In the genomic region with DNA sequence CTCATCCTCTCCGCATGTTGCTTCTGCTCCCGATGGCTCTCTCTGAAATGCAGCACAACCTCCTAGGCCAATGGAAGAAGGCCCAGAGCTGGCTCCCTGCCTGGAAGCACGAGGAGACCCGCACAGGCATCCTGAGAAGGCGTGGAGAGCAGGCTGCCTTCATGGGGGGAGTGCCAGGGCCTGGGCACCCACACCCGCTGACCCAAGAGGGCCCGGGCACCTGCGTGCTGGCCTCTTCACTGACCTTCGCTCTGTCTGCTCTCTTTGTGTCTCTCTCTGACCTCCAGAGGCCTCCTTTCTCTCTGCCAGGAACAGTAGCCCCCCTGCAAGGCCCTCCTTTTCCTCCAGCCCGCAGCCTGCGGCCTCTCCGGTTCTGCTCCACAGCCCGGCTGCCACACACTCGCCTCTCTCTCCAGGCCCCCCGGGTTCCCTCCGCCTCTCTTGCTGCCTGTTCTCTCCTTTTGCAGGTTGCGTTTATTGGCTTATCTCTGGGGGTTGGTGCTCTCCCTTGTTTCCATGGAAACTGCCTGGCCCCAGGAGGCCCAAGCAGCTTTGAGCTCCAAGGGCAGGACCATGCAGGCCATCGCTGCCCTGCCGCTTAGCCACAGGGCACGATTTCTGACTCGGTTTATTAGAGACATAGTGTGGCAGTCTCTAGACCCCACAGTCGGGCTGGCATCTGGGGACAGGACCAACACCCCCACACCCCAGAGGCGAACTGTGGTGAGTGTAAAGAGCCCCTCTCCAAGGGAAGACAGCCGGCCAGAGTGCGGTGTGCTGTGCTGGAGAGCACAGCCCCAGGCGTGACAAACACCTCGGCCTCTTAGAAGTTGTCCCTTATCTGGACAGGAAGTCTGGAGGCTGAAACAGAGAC, we compare ENCODE assay signal across 1 cellular context.
TF ChIP-seq lines count a peak whose summit lies in the region.

No MANE protein-coding gene starts in this region.

TF ChIP-seq in HepG2, 621 proteins besides CTCF, POLR2A, EP300 and RAD21 (continues in another document):
- TF ChIP-seq HNRNPL (IDR thresholded peaks at IDR 0.05; ENCODE audit: low read depth, low read length) (peak; percentile 87), EEA1 (CRISPR knock-in tag; IDR thresholded peaks at IDR 0.05; ENCODE audit: borderline replicate concordance) (0 out of 2 replicates have a peak, but pooled peaks have one; percentile 11), RBFOX2 (IDR thresholded peaks at IDR 0.05; ENCODE audit: low read depth, low read length) (0 out of 2 replicates have a peak, but pooled peaks have one; percentile 45), TAF1 (CRISPR knock-in tag; IDR thresholded peaks at IDR 0.05) (peak; percentile 24; the same call in 1 of the 2 replicates), ZNF782 (CRISPR knock-in tag; IDR thresholded peaks at IDR 0.05; ENCODE audit: borderline replicate concordance) (no peak), TFDP1 (CRISPR knock-in tag; IDR thresholded peaks at IDR 0.05; ENCODE audit: borderline replicate concordance) (0 out of 2 replicates have a peak, but pooled peaks have one; percentile 14), DMAP1 (CRISPR knock-in tag; IDR thresholded peaks at IDR 0.05) (no peak), NCOR1 (IDR thresholded peaks at IDR 0.05; ENCODE audit: borderline replicate concordance, low read length) (no peak), PAX8 (CRISPR knock-in tag; IDR thresholded peaks at IDR 0.05; ENCODE audit: borderline replicate concordance) (no peak), ZNF292 (CRISPR knock-in tag; IDR thresholded peaks at IDR 0.05; ENCODE audit: borderline replicate concordance, low read depth) (0 out of 2 replicates have a peak, but pooled peaks have one; percentile 35), RFX3 (CRISPR knock-in tag; IDR thresholded peaks at IDR 0.05) (peak; percentile 55; the same call in 1 of the 2 replicates), MAX (IDR thresholded peaks at IDR 0.05) (0 out of 2 replicates have a peak, but pooled peaks have one; percentile 4), SALL2 (CRISPR knock-in tag; IDR thresholded peaks at IDR 0.05) (no peak), STAT5B (CRISPR knock-in tag; IDR thresholded peaks at IDR 0.05) (no peak), ATF2 (CRISPR knock-in tag; IDR thresholded peaks at IDR 0.05) (0 out of 2 replicates have a peak, but pooled peaks have one; percentile 18), CBX2 (IDR thresholded peaks at IDR 0.05; ENCODE audit: low read depth, low read length) (no peak), CBX2 (CRISPR knock-in tag; IDR thresholded peaks at IDR 0.05; ENCODE audit: low read depth) (no peak), RFX1 (IDR thresholded peaks at IDR 0.05) (peak; percentile 12; the same call in 1 of the 2 replicates), AGO1 (IDR thresholded peaks at IDR 0.05; ENCODE audit: low read depth, low read length, poor library complexity, severe bottlenecking) (peak; percentile 27), ZFY (CRISPR knock-in tag; IDR thresholded peaks at IDR 0.05) (0 out of 2 replicates have a peak, but pooled peaks have one; percentile 7), SAP130 (CRISPR knock-in tag; IDR thresholded peaks at IDR 0.05; ENCODE audit: low read depth) (peak; percentile 3; the same call in 1 of the 2 replicates), KLF6 (CRISPR knock-in tag; IDR thresholded peaks at IDR 0.05) (0 out of 2 replicates have a peak, but pooled peaks have one; percentile 8), CENPX (CRISPR knock-in tag; IDR thresholded peaks at IDR 0.05) (no peak), CBX5 (CRISPR knock-in tag; IDR thresholded peaks at IDR 0.05; ENCODE audit: borderline replicate concordance) (no peak), MYC (CRISPR knock-in tag; IDR thresholded peaks at IDR 0.05; ENCODE audit: borderline replicate concordance) (no peak), TBL1XR1 (IDR thresholded peaks at IDR 0.05; ENCODE audit: borderline replicate concordance, low read length, partially characterized antibody) (no peak), RORA (CRISPR knock-in tag; IDR thresholded peaks at IDR 0.05) (no peak), PHF8 (CRISPR knock-in tag; IDR thresholded peaks at IDR 0.05) (peak; percentile 20; the same call in 1 of the 2 replicates), GZF1 (CRISPR knock-in tag; IDR thresholded peaks at IDR 0.05) (0 out of 2 replicates have a peak, but pooled peaks have one; percentile 21), HOXA3 (CRISPR knock-in tag; IDR thresholded peaks at IDR 0.05) (0 out of 2 replicates have a peak, but pooled peaks have one; percentile 21), ZNF550 (CRISPR knock-in tag; IDR thresholded peaks at IDR 0.05; ENCODE audit: borderline replicate concordance) (no peak)
- TF ChIP-seq, protein P1, sequence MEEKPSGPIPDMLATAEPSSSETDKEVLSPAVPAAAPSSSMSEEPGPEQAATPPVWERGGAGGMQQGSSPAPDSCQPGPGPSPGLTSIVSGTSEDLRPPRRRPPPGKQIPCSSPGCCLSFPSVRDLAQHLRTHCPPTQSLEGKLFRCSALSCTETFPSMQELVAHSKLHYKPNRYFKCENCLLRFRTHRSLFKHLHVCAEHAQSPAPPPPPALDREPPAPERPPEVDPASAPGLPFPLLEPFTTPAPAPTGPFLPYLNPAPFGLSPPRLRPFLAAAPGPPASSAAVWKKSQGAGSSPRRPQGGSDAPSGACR (CRISPR knock-in tag; IDR thresholded peaks at IDR 0.05), result no peak
- TF ChIP-seq, protein P2, sequence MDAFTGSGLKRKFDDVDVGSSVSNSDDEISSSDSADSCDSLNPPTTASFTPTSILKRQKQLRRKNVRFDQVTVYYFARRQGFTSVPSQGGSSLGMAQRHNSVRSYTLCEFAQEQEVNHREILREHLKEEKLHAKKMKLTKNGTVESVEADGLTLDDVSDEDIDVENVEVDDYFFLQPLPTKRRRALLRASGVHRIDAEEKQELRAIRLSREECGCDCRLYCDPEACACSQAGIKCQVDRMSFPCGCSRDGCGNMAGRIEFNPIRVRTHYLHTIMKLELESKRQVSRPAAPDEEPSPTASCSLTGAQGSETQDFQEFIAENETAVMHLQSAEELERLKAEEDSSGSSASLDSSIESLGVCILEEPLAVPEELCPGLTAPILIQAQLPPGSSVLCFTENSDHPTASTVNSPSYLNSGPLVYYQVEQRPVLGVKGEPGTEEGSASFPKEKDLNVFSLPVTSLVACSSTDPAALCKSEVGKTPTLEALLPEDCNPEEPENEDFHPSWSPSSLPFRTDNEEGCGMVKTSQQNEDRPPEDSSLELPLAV (CRISPR knock-in tag; conservative IDR thresholded peaks at IDR 0.05; ENCODE audit: low read depth), result no peak
- TF ChIP-seq, protein P3, sequence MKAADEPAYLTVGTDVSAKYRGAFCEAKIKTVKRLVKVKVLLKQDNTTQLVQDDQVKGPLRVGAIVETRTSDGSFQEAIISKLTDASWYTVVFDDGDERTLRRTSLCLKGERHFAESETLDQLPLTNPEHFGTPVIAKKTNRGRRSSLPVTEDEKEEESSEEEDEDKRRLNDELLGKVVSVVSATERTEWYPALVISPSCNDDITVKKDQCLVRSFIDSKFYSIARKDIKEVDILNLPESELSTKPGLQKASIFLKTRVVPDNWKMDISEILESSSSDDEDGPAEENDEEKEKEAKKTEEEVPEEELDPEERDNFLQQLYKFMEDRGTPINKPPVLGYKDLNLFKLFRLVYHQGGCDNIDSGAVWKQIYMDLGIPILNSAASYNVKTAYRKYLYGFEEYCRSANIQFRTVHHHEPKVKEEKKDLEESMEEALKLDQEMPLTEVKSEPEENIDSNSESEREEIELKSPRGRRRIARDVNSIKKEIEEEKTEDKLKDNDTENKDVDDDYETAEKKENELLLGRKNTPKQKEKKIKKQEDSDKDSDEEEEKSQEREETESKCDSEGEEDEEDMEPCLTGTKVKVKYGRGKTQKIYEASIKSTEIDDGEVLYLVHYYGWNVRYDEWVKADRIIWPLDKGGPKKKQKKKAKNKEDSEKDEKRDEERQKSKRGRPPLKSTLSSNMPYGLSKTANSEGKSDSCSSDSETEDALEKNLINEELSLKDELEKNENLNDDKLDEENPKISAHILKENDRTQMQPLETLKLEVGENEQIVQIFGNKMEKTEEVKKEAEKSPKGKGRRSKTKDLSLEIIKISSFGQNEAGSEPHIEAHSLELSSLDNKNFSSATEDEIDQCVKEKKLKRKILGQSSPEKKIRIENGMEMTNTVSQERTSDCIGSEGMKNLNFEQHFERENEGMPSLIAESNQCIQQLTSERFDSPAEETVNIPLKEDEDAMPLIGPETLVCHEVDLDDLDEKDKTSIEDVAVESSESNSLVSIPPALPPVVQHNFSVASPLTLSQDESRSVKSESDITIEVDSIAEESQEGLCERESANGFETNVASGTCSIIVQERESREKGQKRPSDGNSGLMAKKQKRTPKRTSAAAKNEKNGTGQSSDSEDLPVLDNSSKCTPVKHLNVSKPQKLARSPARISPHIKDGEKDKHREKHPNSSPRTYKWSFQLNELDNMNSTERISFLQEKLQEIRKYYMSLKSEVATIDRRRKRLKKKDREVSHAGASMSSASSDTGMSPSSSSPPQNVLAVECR (CRISPR knock-in tag; IDR thresholded peaks at IDR 0.05; ENCODE audit: borderline replicate concordance), result peak; percentile 14; the same call in 1 of the 2 replicates
- TF ChIP-seq, protein P4, sequence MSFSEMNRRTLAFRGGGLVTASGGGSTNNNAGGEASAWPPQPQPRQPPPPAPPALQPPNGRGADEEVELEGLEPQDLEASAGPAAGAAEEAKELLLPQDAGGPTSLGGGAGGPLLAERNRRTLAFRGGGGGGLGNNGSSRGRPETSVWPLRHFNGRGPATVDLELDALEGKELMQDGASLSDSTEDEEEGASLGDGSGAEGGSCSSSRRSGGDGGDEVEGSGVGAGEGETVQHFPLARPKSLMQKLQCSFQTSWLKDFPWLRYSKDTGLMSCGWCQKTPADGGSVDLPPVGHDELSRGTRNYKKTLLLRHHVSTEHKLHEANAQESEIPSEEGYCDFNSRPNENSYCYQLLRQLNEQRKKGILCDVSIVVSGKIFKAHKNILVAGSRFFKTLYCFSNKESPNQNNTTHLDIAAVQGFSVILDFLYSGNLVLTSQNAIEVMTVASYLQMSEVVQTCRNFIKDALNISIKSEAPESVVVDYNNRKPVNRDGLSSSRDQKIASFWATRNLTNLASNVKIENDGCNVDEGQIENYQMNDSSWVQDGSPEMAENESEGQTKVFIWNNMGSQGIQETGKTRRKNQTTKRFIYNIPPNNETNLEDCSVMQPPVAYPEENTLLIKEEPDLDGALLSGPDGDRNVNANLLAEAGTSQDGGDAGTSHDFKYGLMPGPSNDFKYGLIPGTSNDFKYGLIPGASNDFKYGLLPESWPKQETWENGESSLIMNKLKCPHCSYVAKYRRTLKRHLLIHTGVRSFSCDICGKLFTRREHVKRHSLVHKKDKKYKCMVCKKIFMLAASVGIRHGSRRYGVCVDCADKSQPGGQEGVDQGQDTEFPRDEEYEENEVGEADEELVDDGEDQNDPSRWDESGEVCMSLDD (CRISPR knock-in tag; IDR thresholded peaks at IDR 0.05; ENCODE audit: borderline replicate concordance), result no peak
- TF ChIP-seq, protein P5, sequence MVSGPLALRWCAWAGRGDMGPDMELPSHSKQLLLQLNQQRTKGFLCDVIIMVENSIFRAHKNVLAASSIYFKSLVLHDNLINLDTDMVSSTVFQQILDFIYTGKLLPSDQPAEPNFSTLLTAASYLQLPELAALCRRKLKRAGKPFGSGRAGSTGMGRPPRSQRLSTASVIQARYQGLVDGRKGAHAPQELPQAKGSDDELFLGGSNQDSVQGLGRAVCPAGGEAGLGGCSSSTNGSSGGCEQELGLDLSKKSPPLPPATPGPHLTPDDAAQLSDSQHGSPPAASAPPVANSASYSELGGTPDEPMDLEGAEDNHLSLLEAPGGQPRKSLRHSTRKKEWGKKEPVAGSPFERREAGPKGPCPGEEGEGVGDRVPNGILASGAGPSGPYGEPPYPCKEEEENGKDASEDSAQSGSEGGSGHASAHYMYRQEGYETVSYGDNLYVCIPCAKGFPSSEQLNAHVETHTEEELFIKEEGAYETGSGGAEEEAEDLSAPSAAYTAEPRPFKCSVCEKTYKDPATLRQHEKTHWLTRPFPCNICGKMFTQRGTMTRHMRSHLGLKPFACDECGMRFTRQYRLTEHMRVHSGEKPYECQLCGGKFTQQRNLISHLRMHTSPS (CRISPR knock-in tag; IDR thresholded peaks at IDR 0.05; ENCODE audit: low read depth), result peak; percentile 53; the same call in 1 of the 2 replicates
